Comparison of ENCODE assay signal across 1 cellular context in genomic region chr6:82415820-82416219, GRCh38.
TF ChIP-seq lines count a peak whose summit lies in the region.

No MANE protein-coding gene starts in this region.

TF ChIP-seq in HepG2, 621 proteins besides CTCF, POLR2A, EP300 and RAD21:
- no peak for TF ChIP-seq FOXK1 (CRISPR knock-in tag; IDR thresholded peaks at IDR 0.05; ENCODE audit: borderline replicate concordance, low read depth)
- no peak for TF ChIP-seq ZNF720 (CRISPR knock-in tag; IDR thresholded peaks at IDR 0.05)
- no peak for TF ChIP-seq THAP11 (CRISPR knock-in tag; IDR thresholded peaks at IDR 0.05)
- TF ChIP-seq GPBP1L1 (CRISPR knock-in tag; IDR thresholded peaks at IDR 0.05), result no peak
- TF ChIP-seq HNF4G (IDR thresholded peaks at IDR 0.05; ENCODE audit: borderline replicate concordance, low read depth, low read length), result no peak
- no peak for TF ChIP-seq HNF4G (CRISPR knock-in tag; IDR thresholded peaks at IDR 0.05; ENCODE audit: borderline replicate concordance, low read depth)
- TF ChIP-seq FOXO4 (CRISPR knock-in tag; conservative IDR thresholded peaks at IDR 0.05), result no peak
- TF ChIP-seq SRF (IDR thresholded peaks at IDR 0.05; ENCODE audit: low read depth, low read length), result no peak
- TF ChIP-seq KMT2B (CRISPR knock-in tag; IDR thresholded peaks at IDR 0.05), result no peak
- no peak for TF ChIP-seq ZNF441 (CRISPR knock-in tag; IDR thresholded peaks at IDR 0.05; ENCODE audit: borderline replicate concordance)
- no peak for TF ChIP-seq ZIK1 (CRISPR knock-in tag; IDR thresholded peaks at IDR 0.05; ENCODE audit: borderline replicate concordance, low read depth)
- no peak for TF ChIP-seq TBP (CRISPR knock-in tag; IDR thresholded peaks at IDR 0.05)
- no peak for TF ChIP-seq FOSL2 (CRISPR knock-in tag; IDR thresholded peaks at IDR 0.05)
- no peak for TF ChIP-seq MTF1 (CRISPR knock-in tag; IDR thresholded peaks at IDR 0.05)
